Comparison of ENCODE assay signal across 11 cellular contexts in genomic region chr15:46297766-46298165, GRCh38.
DNase-seq lines count a peak whose midpoint lies in the region; ATAC-seq and TF ChIP-seq lines count a peak whose summit lies in the region.
"Had no signal": no experiment of that assay in that cellular context is flagged by ENCODE, and none has a peak within 500 bp of the region (broad histone marks: within the 10 kb centered on the region; RNA-seq: fewer than 3 reads in every experiment).

No MANE protein-coding gene starts in this region.

- no peak for TF ChIP-seq CTCF in A673 (conservative IDR thresholded peaks at IDR 0.05; ENCODE audit: low read depth, low read length)

- no peaks in the 10 kb centered on the region for H3K4me1 ChIP-seq in A673 (ENCODE audit: insufficient read depth, low read length, poor library complexity, severe bottlenecking)
- H3K4me1 ChIP-seq: lower lobe of right lung had no signal

- no peaks in the 10 kb centered on the region for H3K9me3 ChIP-seq in A673 (ENCODE audit: low read depth, low read length, poor library complexity, severe bottlenecking)
- H3K9me3 ChIP-seq: lower lobe of right lung had no signal

- ATAC-seq in GM18508 (IDR thresholded peaks at IDR 0.05; ENCODE audit: insufficient read depth, unreplicated experiment) = peak; percentile 92
- ATAC-seq in GM21576 (IDR thresholded peaks at IDR 0.05; ENCODE audit: unreplicated experiment) = peak; percentile 88
- ATAC-seq in HG03432 (IDR thresholded peaks at IDR 0.05; ENCODE audit: unreplicated experiment) = peak; percentile 96
- ATAC-seq: activated CD8-positive, alpha-beta memory T cell treated with anti-CD3 and anti-CD28 coated beads, Interleukin-2, amount 10 ng/mL, durations not matched to agents 7 days and 5 days; lower lobe of right lung had no signal

- no peaks in the 10 kb centered on the region for H3K27me3 ChIP-seq in A673 (replicated peaks; ENCODE audit: insufficient read depth, low read depth, low read length, poor library complexity)

- H3K4me3 ChIP-seq in A673 (ENCODE audit: low read depth, low read length, poor library complexity, severe bottlenecking) = no peak overlapping the region
- H3K4me3 ChIP-seq: lower lobe of right lung had no signal

- BruUV-seq in A673 (replicated peaks; lab: Mats Ljungman, UMichigan) = no TSS peak

- DNase-seq in SIG-M5 treated with dmso at 0.1 percent for 504 hours (lab: John Stamatoyannopoulos, UW; ENCODE audit: unreplicated experiment) (peak; percentile 17), DMS79 treated with DMSO at 0.1 percent for 48 hours (lab: John Stamatoyannopoulos, UW) (no peak), NCI-H1694 treated with DMSO at 0.1 percent for 48 hours (lab: John Stamatoyannopoulos, UW) (no peak), A673 (ENCODE audit: low spot score) (no peak)
- no peak for DNase-seq in stimulated activated CD4-positive, alpha-beta T cell treated with anti-CD3 and anti-CD28 coated beads, Interleukin-2, amount 100 ng/mL, for 48 hours
- DNase-seq: activated CD8-positive, alpha-beta memory T cell treated with anti-CD3 and anti-CD28 coated beads, Interleukin-2, amount 10 ng/mL, durations not matched to agents 7 days and 5 days; lower lobe of right lung; NCI-H1105 treated with DMSO at 0.1 percent for 48 hours had no signal

- H3K27ac ChIP-seq in A673 (ENCODE audit: low read depth, low read length, poor library complexity, severe bottlenecking) = no peak overlapping the region
- H3K27ac ChIP-seq: lower lobe of right lung had no signal

- POLR2A ChIA-PET in A673 (lab: Charles Lee; ENCODE audit: low non-redundant PET) = no interaction called here

- intact Hi-C loops in A673 (cut with micrococcal nuclease; ENCODE audit: unreplicated experiment) = no loop called here

- no peaks in the 10 kb centered on the region for H3K36me3 ChIP-seq in A673 (ENCODE audit: insufficient read depth, low read length, poor library complexity, severe bottlenecking)
- H3K36me3 ChIP-seq: lower lobe of right lung had no signal

- CTCF ChIA-PET in A673 (lab: Charles Lee) = no interaction called here
